Comparison of ENCODE assay signal across 11 cellular contexts in the genomic region with DNA sequence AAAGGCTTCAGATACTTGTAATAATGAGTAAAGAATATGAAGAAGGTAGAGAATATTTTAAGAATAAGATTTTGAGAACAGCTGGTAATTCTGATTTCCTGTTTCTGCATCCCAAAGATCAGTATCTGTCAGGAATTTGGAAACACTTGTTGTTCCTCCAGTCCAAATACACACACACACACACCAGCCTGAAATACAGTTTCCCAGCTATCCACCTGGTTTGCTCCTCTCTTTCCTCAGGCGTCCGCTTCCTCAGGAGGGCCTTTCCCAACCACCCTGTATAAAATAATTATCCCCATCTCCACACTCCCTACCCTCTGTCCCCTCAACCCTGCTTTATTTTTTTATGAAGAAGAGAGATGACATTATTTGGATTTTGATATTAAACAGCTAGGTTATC. TPM values are rescaled to one million over a fixed set of nuclear protein-coding genes. Genes with fewer than 3 reads are reported as not detected.
DNase-seq lines count a peak whose midpoint lies in the region; ATAC-seq and TF ChIP-seq lines count a peak whose summit lies in the region.
"Had no signal": no experiment of that assay in that cellular context is flagged by ENCODE, and none has a peak within 500 bp of the region (broad histone marks: within the 10 kb centered on the region; RNA-seq: fewer than 3 reads in every experiment).

No MANE protein-coding gene starts in this region.

- no peak overlapping the region for H2AFZ ChIP-seq in SU-DHL-6 (ENCODE audit: low read depth, low read length, severe bottlenecking)

- no peak overlapping the region for H3K27ac ChIP-seq in AG04450 (ENCODE audit: low read depth, low read length)
- no peak overlapping the region for H3K27ac ChIP-seq in CD8-positive, alpha-beta T cell (ENCODE audit: low read depth, low read length)
- no peak overlapping the region for H3K27ac ChIP-seq in SU-DHL-6 (ENCODE audit: low read depth, low read length)

- H3K27me3 ChIP-seq in AG04450 (ENCODE audit: control insufficient read depth, insufficient read depth, low read length) (no peaks in the 10 kb centered on the region), SU-DHL-6 (ENCODE audit: low read length) (no peaks in the 10 kb centered on the region)
- H3K27me3 ChIP-seq in CD8-positive, alpha-beta T cell (ENCODE audit: insufficient read depth, low read length): no peaks in the 10 kb centered on the region
- H3K27me3 ChIP-seq: neutrophil had no signal

- no peak overlapping the region for H3K4me3 Mint-ChIP-seq in CD8-positive, alpha-beta T cell
- peak overlapping the region; percentile 13 to 96 (median 42) for H3K4me3 Mint-ChIP-seq in immature natural killer cell

- peak overlapping the region; percentile 59 for H3K4me2 ChIP-seq in SU-DHL-6 (ENCODE audit: low read depth, low read length, poor library complexity, severe bottlenecking)

- ATAC-seq in CD8-positive, alpha-beta T cell: no peak
- ATAC-seq in Right ventricle myocardium inferior: no peak

- TF ChIP-seq CTCF in AG04450 (IDR thresholded peaks at IDR 0.05; ENCODE audit: low read depth, low read length) (no peak), SU-DHL-6 (IDR thresholded peaks at IDR 0.05; ENCODE audit: insufficient read depth, low read length, poor library complexity, severe bottlenecking) (no peak)
- TF ChIP-seq CTCF in CD8-positive, alpha-beta T cell (IDR thresholded peaks at IDR 0.05): no peak

- DNase-seq in AG04450 (ENCODE audit: low read depth, low spot score) (no peak), immature natural killer cell (no peak), GF-D8 (lab: John Stamatoyannopoulos, UW) (no peak), NCI-H1694 treated with DMSO at 0.1 percent for 48 hours (lab: John Stamatoyannopoulos, UW) (no peak), HuH-7.5 (ENCODE audit: low spot score) (no peak), Right ventricle myocardium inferior (ENCODE audit: missing footprints) (no peak)
- no peak for DNase-seq in CD8-positive, alpha-beta T cell
- DNase-seq: DMS79; stimulated activated naive CD4-positive, alpha-beta T cell treated with Interleukin-2 at 50 U/mL for 16 hours had no signal

- POLR2A ChIA-PET in AG04450 (lab: Yijun Ruan, JAX): no interaction called here
- POLR2A ChIA-PET in CD8-positive, alpha-beta T cell (lab: Charles Lee): interaction anchor here (1.0 kb wide), 1 partner anchor 10 kb away, joined by 5 read pairs; no protein-coding TSS in a partner anchor

- H3K9me3 ChIP-seq in AG04450 (ENCODE audit: control insufficient read depth, insufficient read depth, low read length) (no peaks in the 10 kb centered on the region), SU-DHL-6 (ENCODE audit: insufficient read depth, low read length) (no peaks in the 10 kb centered on the region)
- no peaks in the 10 kb centered on the region for H3K9me3 ChIP-seq in CD8-positive, alpha-beta T cell (ENCODE audit: low read length)
- H3K9me3 ChIP-seq: neutrophil had no signal

- peaks cover 19% of the 10 kb centered on the region for H3K36me3 Mint-ChIP-seq in CD8-positive, alpha-beta T cell
- H3K36me3 Mint-ChIP-seq in immature natural killer cell: no peaks in the 10 kb centered on the region

- H3K9me3 Mint-ChIP-seq in CD8-positive, alpha-beta T cell: no peaks in the 10 kb centered on the region
- no peaks in the 10 kb centered on the region for H3K9me3 Mint-ChIP-seq in immature natural killer cell

- no peaks in the 10 kb centered on the region for H3K79me2 ChIP-seq in SU-DHL-6 (ENCODE audit: insufficient read depth, low read length)

- H3K9ac ChIP-seq in SU-DHL-6 (ENCODE audit: low read length): no peak overlapping the region

- CTCF ChIA-PET in AG04450 (lab: Charles Lee): interaction anchor here (0.8 to 1.2 kb wide), 3 partner anchors 91 to 254 kb away, joined by 3 to 5 read pairs (median 4); partner anchors contain the start of gene SRP14
- CTCF ChIA-PET in CD8-positive, alpha-beta T cell (lab: Charles Lee): interaction anchor here (1.4 to 1.9 kb wide), 2 partner anchors 27 to 490 kb away, joined by 5 to 11 read pairs; no protein-coding TSS in a partner anchor

- H3K4me1 ChIP-seq in CD8-positive, alpha-beta T cell (ENCODE audit: insufficient read depth, low read length): peaks cover 20% of the 10 kb centered on the region

- intact Hi-C loops in CD8-positive, alpha-beta T cell (cut with DNase I, micrococcal nuclease): loop anchor here (5.0 to 10.0 kb wide), 9 partner anchors 138 to 1532 kb away; partner anchors contain the start of genes BMF (in 1 of the 2), GPR176 (in 1 of the 2), INAFM2 (in 1 of the 2) and INO80 (in 1 of the 2)
- intact Hi-C loops in Right ventricle myocardium inferior (cut with DNase I): loop anchor here (5.0 kb wide), 5 partner anchors 88 to 323 kb away; partner anchors contain the start of genes BMF, EIF2AK4 and SRP14

- H3K9me2 ChIP-seq in SU-DHL-6 (replicated peaks; ENCODE audit: insufficient read depth, low read length): no peaks in the 10 kb centered on the region

- peak overlapping the region; percentile 80 for H3K27ac Mint-ChIP-seq in CD8-positive, alpha-beta T cell
- H3K27ac Mint-ChIP-seq in immature natural killer cell: peak overlapping the region in 3 of 6 donors; percentile 17 to 59 (median 18)

- H4K20me1 ChIP-seq in SU-DHL-6 (ENCODE audit: low read depth, low read length): no peaks in the 10 kb centered on the region

- H3K36me3 ChIP-seq in CD8-positive, alpha-beta T cell (ENCODE audit: insufficient read depth, low read length): no peaks in the 10 kb centered on the region
- H3K36me3 ChIP-seq in SU-DHL-6 (ENCODE audit: low read length): no peaks in the 10 kb centered on the region
- H3K36me3 ChIP-seq: neutrophil had no signal

- H3F3A ChIP-seq in SU-DHL-6 (ENCODE audit: insufficient read depth): peaks cover 4% of the 10 kb centered on the region; the same call in 1 of the 2 replicates

- peaks cover 50% of the 10 kb centered on the region for H3K4me1 Mint-ChIP-seq in CD8-positive, alpha-beta T cell (ENCODE audit: low read depth)
- peaks cover 48 to 62% of the 10 kb centered on the region in 2 donors for H3K4me1 Mint-ChIP-seq in immature natural killer cell

- H3K4me3 ChIP-seq in AG04450 (ENCODE audit: low read depth, low read length) (peak overlapping the region; percentile 22), SU-DHL-6 (ENCODE audit: insufficient read depth, low read length, poor library complexity, severe bottlenecking) (no peak overlapping the region)
- no peak overlapping the region for H3K4me3 ChIP-seq in CD8-positive, alpha-beta T cell (ENCODE audit: low read depth, low read length)

- H3K27me3 Mint-ChIP-seq in CD8-positive, alpha-beta T cell (ENCODE audit: low read depth): no peaks in the 10 kb centered on the region
- H3K27me3 Mint-ChIP-seq in immature natural killer cell (ENCODE audit: low read depth in 3 of 3): peaks cover 5 to 11% (median 9%) of the 10 kb centered on the region in 3 donors

RNA-seq across cellular contexts. Expression of gene FSIP1, which starts 2.0 kb away (rescaled TPM):
- polyA plus RNA-seq in AG04450 (2011; rRNA removed): 0.43 and 0.45 TPM in 2 replicates
- polyA minus RNA-seq in AG04450 (2011; rRNA and poly(A)+ RNA removed): 0.23 and 0.26 TPM in 2 replicates
- under 1 TPM; 0.22 to 0.64 TPM for total RNA-seq in CD8-positive, alpha-beta T cell
- 1 to 10 TPM; 1.3 to 3.0 (median 2.0) TPM for polyA plus RNA-seq in immature natural killer cell
- 0.73 TPM for total RNA-seq in Right ventricle myocardium inferior
